Comparison of ENCODE assay signal across 10 cellular contexts in genomic region chr18:34866739-34867138, GRCh38.
DNase-seq lines count a peak whose midpoint lies in the region; ATAC-seq, FAIRE-seq and TF ChIP-seq lines count a peak whose summit lies in the region.
"Had no signal": no experiment of that assay in that cellular context is flagged by ENCODE, and none has a peak within 500 bp of the region (broad histone marks: within the 10 kb centered on the region; RNA-seq: fewer than 3 reads in every experiment).

No MANE protein-coding gene starts in this region.

- H2BK5ac ChIP-seq in mesenchymal stem cell (ENCODE audit: low read depth, low read length, poor library complexity, severe bottlenecking): no peak overlapping the region

- H3K9me3 ChIP-seq in Caco-2 (no peaks in the 10 kb centered on the region), mesenchymal stem cell (ENCODE audit: control insufficient read depth, low read length) (no peaks in the 10 kb centered on the region), prostate gland (no peaks in the 10 kb centered on the region), pancreas (no peaks in the 10 kb centered on the region)

- DNase-seq in Caco-2 (no peak), HEK293T (ENCODE audit: extremely low spot score) (peak; percentile 46), astrocyte of the hippocampus (ENCODE audit: low read depth, low spot score) (peak; percentile 23), mesenchymal stem cell (peak; percentile 43), prostate gland (ENCODE audit: low spot score) (no peak), pancreas (no peak), head of caudate nucleus (no peak)
- DNase-seq: stimulated activated CD4-positive, alpha-beta T cell treated with anti-CD3 and anti-CD28 coated beads, Interleukin-4, amount 100 ng/mL, for 1 hour had no signal

- H4K91ac ChIP-seq in mesenchymal stem cell (ENCODE audit: low read length): no peak overlapping the region

- H3K4ac ChIP-seq in mesenchymal stem cell (ENCODE audit: low read depth in 1 of 2, low read length in 2 of 2): no peak overlapping the region

- POLR2A ChIA-PET in Caco-2 (lab: Charles Lee): no interaction called here
- POLR2A ChIA-PET in HEK293T (lab: Yijun Ruan, JAX): no interaction called here

- no peaks in the 10 kb centered on the region for H3K79me1 ChIP-seq in mesenchymal stem cell (replicated peaks; ENCODE audit: low read length, poor library complexity, severe bottlenecking)

- H3K27me3 ChIP-seq in Caco-2 (replicated peaks; ENCODE audit: control insufficient read depth, insufficient read depth, low read length) (no peaks in the 10 kb centered on the region), mesenchymal stem cell (ENCODE audit: control insufficient read depth in 1 of 2, insufficient read depth in 1 of 2, low read length in 2 of 2) (no peaks in the 10 kb centered on the region), prostate gland (replicated peaks; ENCODE audit: insufficient read depth) (no peaks in the 10 kb centered on the region), pancreas (no peaks in the 10 kb centered on the region)

- H2BK120ac ChIP-seq in mesenchymal stem cell (ENCODE audit: low read depth, low read length): no peak overlapping the region

- intact Hi-C loops in Caco-2 (cut with micrococcal nuclease; ENCODE audit: unreplicated experiment) (loop anchor here (5.0 kb wide), 1 partner anchor 276 kb away; no protein-coding TSS in a partner anchor), prostate gland (cut with DNase I) (no loop called here), pancreas (cut with DNase I) (no loop called here), head of caudate nucleus (cut with DNase I) (no loop called here)

- H3K9ac ChIP-seq in mesenchymal stem cell (ENCODE audit: low read length): no peak overlapping the region

- H3K4me3 Mint-ChIP-seq in Caco-2 (ENCODE audit: unreplicated experiment): no peak overlapping the region
- H3K4me3 Mint-ChIP-seq: IgD-negative memory B cell had no signal

- no peak overlapping the region for H3K4me2 ChIP-seq in mesenchymal stem cell (ENCODE audit: low read length, poor library complexity, severe bottlenecking)

- H3K4me1 Mint-ChIP-seq in Caco-2 (ENCODE audit: low read depth, unreplicated experiment): no peaks in the 10 kb centered on the region
- H3K4me1 Mint-ChIP-seq: IgD-negative memory B cell had no signal

- H2AFZ ChIP-seq in mesenchymal stem cell (ENCODE audit: low read depth, low read length): no peak overlapping the region

- ATAC-seq in GM21576 (IDR thresholded peaks at IDR 0.05; ENCODE audit: unreplicated experiment) (no peak), pancreas (no peak)

- CTCF ChIA-PET in Caco-2 (lab: Charles Lee): no interaction called here
- CTCF ChIA-PET in HEK293T (lab: Yijun Ruan, JAX): interaction anchor here (0.6 to 2.0 kb wide), 8 partner anchors 15 to 481 kb away, joined by 3 to 6 read pairs (median 4); no protein-coding TSS in a partner anchor

- no peak overlapping the region for H3K23ac ChIP-seq in mesenchymal stem cell (ENCODE audit: low read length in 2 of 2)

- H4K8ac ChIP-seq in mesenchymal stem cell (ENCODE audit: low read length): no peak overlapping the region

- TF ChIP-seq POLR2A in prostate gland (IDR thresholded peaks at IDR 0.05): no peak

- BruUV-seq in Caco-2 (replicated peaks; lab: Mats Ljungman, UMichigan): no TSS peak

- no peak overlapping the region for H3K14ac ChIP-seq in mesenchymal stem cell (ENCODE audit: low read length in 2 of 2)

- FAIRE-seq in pancreas (lab: Jason Lieb, UNC): no peak

- H3K36me3 ChIP-seq in Caco-2 (ENCODE audit: control insufficient read depth, insufficient read depth, low read length) (no peaks in the 10 kb centered on the region), mesenchymal stem cell (ENCODE audit: control insufficient read depth in 1 of 2, insufficient read depth in 2 of 2, low read depth in 1 of 2, low read length in 2 of 2) (peaks cover 0 to 53% of the 10 kb centered on the region in 2 experiments), prostate gland (no peaks in the 10 kb centered on the region), pancreas (peaks cover 0 to 6% (median 0%) of the 10 kb centered on the region in 3 donors)

- no peaks in the 10 kb centered on the region for H3K36me3 Mint-ChIP-seq in Caco-2 (ENCODE audit: insufficient read depth, unreplicated experiment)
- H3K36me3 Mint-ChIP-seq: IgD-negative memory B cell had no signal

- no peaks in the 10 kb centered on the region for H3K27me3 Mint-ChIP-seq in Caco-2 (ENCODE audit: insufficient read depth, unreplicated experiment)
- H3K27me3 Mint-ChIP-seq: IgD-negative memory B cell had no signal

- no peak overlapping the region for H3K27ac Mint-ChIP-seq in Caco-2 (ENCODE audit: unreplicated experiment)
- H3K27ac Mint-ChIP-seq: IgD-negative memory B cell had no signal

- no peak overlapping the region for H2AK5ac ChIP-seq in mesenchymal stem cell (ENCODE audit: low read length, severe bottlenecking)

- no peak overlapping the region for H2BK15ac ChIP-seq in mesenchymal stem cell (ENCODE audit: low read depth, poor library complexity, severe bottlenecking)

- H3K4me3 ChIP-seq in Caco-2 (ENCODE audit: low read depth, low read length): no peak overlapping the region
- H3K4me3 ChIP-seq in mesenchymal stem cell (ENCODE audit: insufficient read depth in 1 of 2, low read depth in 1 of 2, low read length in 2 of 2): no peak overlapping the region
- no peak overlapping the region for H3K4me3 ChIP-seq in prostate gland
- H3K4me3 ChIP-seq in pancreas: no peak overlapping the region

- TF ChIP-seq CTCF in Caco-2 (IDR thresholded peaks at IDR 0.05; ENCODE audit: insufficient read depth in 1 of 2, low read depth in 1 of 2, low read length in 1 of 2, severe bottlenecking in 1 of 2, unreplicated experiment in 1 of 2) (peak; percentile 20 to 45), prostate gland (IDR thresholded peaks at IDR 0.05) (peak in 2 of 4 experiments; percentile 16 to 22), pancreas (IDR thresholded peaks at IDR 0.05) (peak in 2 of 4 donors; percentile 16 to 23)

- H3K18ac ChIP-seq in mesenchymal stem cell (ENCODE audit: low read depth in 1 of 2, low read length in 2 of 2): no peak overlapping the region

- no peak overlapping the region for H2BK12ac ChIP-seq in mesenchymal stem cell (ENCODE audit: low read length in 2 of 2)

- no peaks in the 10 kb centered on the region for H3K9me3 Mint-ChIP-seq in Caco-2 (ENCODE audit: unreplicated experiment)
- H3K9me3 Mint-ChIP-seq: IgD-negative memory B cell had no signal

- H3K27ac ChIP-seq in mesenchymal stem cell (ENCODE audit: low read length, poor library complexity, severe bottlenecking) (no peak overlapping the region), prostate gland (no peak overlapping the region), pancreas (no peak overlapping the region)

- 56% methylated on average over 4 of the region's 4 CpGs for WGBS in mesenchymal stem cell
- 37% methylated on average over 4 of the region's 4 CpGs for WGBS in prostate gland
- WGBS in pancreas, 2 donors: 79 to 85% methylated on average over 4 of the region's 4 CpGs

- H3K4me1 ChIP-seq in Caco-2 (no peaks in the 10 kb centered on the region), mesenchymal stem cell (ENCODE audit: control insufficient read depth, insufficient read depth, low read depth, low read length) (peaks cover 5% of the 10 kb centered on the region), prostate gland (replicated peaks) (no peaks in the 10 kb centered on the region), pancreas (no peaks in the 10 kb centered on the region)

TF ChIP-seq in HEK293T, 16 proteins besides CTCF, POLR2A, EP300 and RAD21:
- no peak for TF ChIP-seq L3MBTL2 (conservative IDR thresholded peaks at IDR 0.05)
- TF ChIP-seq CTBP1 (IDR thresholded peaks at IDR 0.05; ENCODE audit: borderline replicate concordance): no peak
- 0 out of 2 replicates have a peak, but pooled peaks have one; percentile 23 for TF ChIP-seq ZNF384 (IDR thresholded peaks at IDR 0.05)
- no peak for TF ChIP-seq SP1 (IDR thresholded peaks at IDR 0.05)
- TF ChIP-seq TARDBP (IDR thresholded peaks at IDR 0.05): no peak

Comparison
In these comparisons a context has a peak if more than half of its experiments do, and no peak if none do; other contexts are left out.
1. DNase-seq: peak in HEK293T (single experiment), astrocyte of the hippocampus (single experiment) and mesenchymal stem cell (single experiment); none in Caco-2 (0 of 2), prostate gland (single experiment), pancreas (0 of 6) and head of caudate nucleus (0 of 42).